ENCODE assay signal across 16 cellular contexts in the genomic region with DNA sequence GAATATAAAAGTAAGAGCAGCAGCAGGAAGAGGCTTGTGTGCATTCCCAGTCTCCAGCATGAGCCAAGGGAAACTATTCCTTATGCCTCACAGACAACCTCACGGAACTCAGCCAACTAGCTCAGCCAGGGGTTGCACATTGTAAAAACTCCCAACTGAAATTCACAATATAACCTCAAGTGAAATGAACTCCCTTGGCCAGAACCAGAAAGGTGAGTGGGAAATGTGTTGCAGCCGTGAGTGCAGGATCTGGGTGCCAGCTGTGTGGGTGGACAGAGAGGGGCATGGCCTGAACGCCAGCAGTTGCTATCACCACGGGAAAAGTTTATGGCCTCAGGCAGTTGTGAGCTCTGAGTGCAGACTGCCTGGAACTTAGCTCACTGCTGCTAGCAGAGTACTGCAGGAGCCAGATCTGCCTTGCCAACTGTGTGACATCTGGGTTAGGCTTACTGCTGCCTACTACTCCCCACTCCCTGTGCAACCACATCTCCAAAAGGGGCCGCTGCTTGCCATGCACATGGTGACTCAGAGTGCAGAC. TPM values are rescaled to one million over a fixed set of nuclear protein-coding genes. Genes with fewer than 3 reads are reported as not detected.
DNase-seq lines count a peak whose midpoint lies in the region; ATAC-seq and TF ChIP-seq lines count a peak whose summit lies in the region.
"Had no signal": no experiment of that assay in that cellular context is flagged by ENCODE, and none has a peak within 500 bp of the region (broad histone marks: within the 10 kb centered on the region; RNA-seq: fewer than 3 reads in every experiment).

No MANE protein-coding gene starts in this region.

- H3K27ac ChIP-seq in RWPE1: peak overlapping the region; percentile 57
- H3K27ac ChIP-seq in body of pancreas: no peak overlapping the region
- H3K27ac ChIP-seq: PC-9 had no signal

- no peak overlapping the region for H3K4me3 Mint-ChIP-seq in osteocyte (ENCODE audit: unreplicated experiment)
- H3K4me3 Mint-ChIP-seq: activated CD4-positive, alpha-beta T cell treated with anti-CD3 and anti-CD28 coated beads for 36 hours; activated naive CD8-positive, alpha-beta T cell had no signal

- H3K27ac Mint-ChIP-seq in osteocyte (ENCODE audit: unreplicated experiment): peak overlapping the region; percentile 31
- H3K27ac Mint-ChIP-seq: activated CD4-positive, alpha-beta T cell treated with anti-CD3 and anti-CD28 coated beads for 36 hours; activated naive CD8-positive, alpha-beta T cell had no signal

- peaks cover 4% of the 10 kb centered on the region for H3K9me3 Mint-ChIP-seq in osteocyte (ENCODE audit: unreplicated experiment)

- ATAC-seq in body of pancreas: no peak
- no peak for ATAC-seq in HG03045 (IDR thresholded peaks at IDR 0.05; ENCODE audit: unreplicated experiment)
- ATAC-seq: activated CD4-positive, alpha-beta T cell treated with anti-CD3 and anti-CD28 coated beads for 36 hours had no signal

- no peak for TF ChIP-seq POLR2A in body of pancreas (IDR thresholded peaks at IDR 0.05)

- no peaks in the 10 kb centered on the region for H3K36me3 Mint-ChIP-seq in osteocyte (ENCODE audit: unreplicated experiment)
- H3K36me3 Mint-ChIP-seq: activated naive CD8-positive, alpha-beta T cell had no signal

- H3K27me3 Mint-ChIP-seq in osteocyte (ENCODE audit: unreplicated experiment): peaks cover 5% of the 10 kb centered on the region

- no peaks in the 10 kb centered on the region for H3K4me1 ChIP-seq in body of pancreas

- POLR2A ChIA-PET in BJ (lab: Charles Lee) (no interaction called here), RWPE1 (lab: Yijun Ruan, JAX; ENCODE audit: low non-redundant PET) (interaction anchor here (0.6 kb wide), 1 partner anchor 104 kb away, joined by 3 read pairs; no protein-coding TSS in a partner anchor)

- TF ChIP-seq CTCF in BJ (IDR thresholded peaks at IDR 0.05; ENCODE audit: insufficient read depth, low read depth, low read length): no peak
- TF ChIP-seq CTCF in RWPE1 (conservative IDR thresholded peaks at IDR 0.05; ENCODE audit: low read depth): no peak
- no peak for TF ChIP-seq CTCF in osteocyte (IDR thresholded peaks at IDR 0.05)
- TF ChIP-seq CTCF in body of pancreas (IDR thresholded peaks at IDR 0.05): no peak

- H3K9me3 ChIP-seq in body of pancreas: no peaks in the 10 kb centered on the region

- H3K36me3 ChIP-seq in BJ (ENCODE audit: control insufficient read depth, insufficient read depth, low read length) (no peaks in the 10 kb centered on the region), body of pancreas (replicated peaks in 1 of 2; ENCODE audit: insufficient read depth in 1 of 2, low read depth in 2 of 2) (no peaks in the 10 kb centered on the region)

- CTCF ChIA-PET in BJ (lab: Yijun Ruan, JAX) (interaction anchor here (1.0 to 1.8 kb wide), 3 partner anchors 11 to 67 kb away, joined by 4 to 8 read pairs (median 4); no protein-coding TSS in a partner anchor), RWPE1 (lab: Yijun Ruan, JAX) (no interaction called here)

- H3K4me3 ChIP-seq in BJ (ENCODE audit: low read depth, low read length): no peak overlapping the region
- no peak overlapping the region for H3K4me3 ChIP-seq in body of pancreas
- H3K4me3 ChIP-seq: PC-9 had no signal

- peaks cover 3% of the 10 kb centered on the region for H3K4me1 Mint-ChIP-seq in osteocyte (ENCODE audit: unreplicated experiment)
- H3K4me1 Mint-ChIP-seq: activated CD4-positive, alpha-beta T cell treated with anti-CD3 and anti-CD28 coated beads for 36 hours had no signal

- DNase-seq in BJ (ENCODE audit: low read depth) (peak; percentile 73), RWPE1 (ENCODE audit: low spot score) (peak; percentile 20), fibroblast of peridontal ligament (ENCODE audit: extremely low read depth) (peak; percentile 9), osteocyte (ENCODE audit: extremely low spot score, unreplicated experiment) (no peak), body of pancreas (no peak)
- no peak for DNase-seq in activated CD4-positive, alpha-beta T cell treated with anti-CD3 and anti-CD28 coated beads for 48 hours
- DNase-seq in activated CD8-positive, alpha-beta memory T cell treated with anti-CD3 and anti-CD28 coated beads, Interleukin-2, amount 50 U/mL, for 48 hours: no peak
- DNase-seq: activated CD4-positive, alpha-beta T cell treated with anti-CD3 and anti-CD28 coated beads for 36 hours; COR-L47; midbrain; NCI-H1417 treated with DMSO at 0.1 percent for 48 hours; substantia nigra had no signal

- intact Hi-C loops in body of pancreas (cut with DNase I): no loop called here

- H3K27me3 ChIP-seq in BJ (ENCODE audit: control insufficient read depth, insufficient read depth, low read length) (no peaks in the 10 kb centered on the region), body of pancreas (no peaks in the 10 kb centered on the region)

- 28 to 39% methylated on average over 4 to 5 of the region's 5 CpGs for WGBS in body of pancreas, 2 donors

RNA-seq across cellular contexts. Expression of gene CLEC1A, which starts 2.3 kb away (rescaled TPM):
- polyA plus RNA-seq in BJ (2011; rRNA removed): 0.80 TPM in 2 replicates
- 0.28 TPM in 1 of 2 replicates, not detected in the other for polyA minus RNA-seq in BJ (2011; rRNA and poly(A)+ RNA removed)
- total RNA-seq in osteocyte: not detected in 2 replicates
- 1 to 10 TPM; 1.3 to 2.6 TPM for total RNA-seq in body of pancreas
- total RNA-seq: activated CD4-positive, alpha-beta T cell treated with anti-CD3 and anti-CD28 coated beads for 36 hours; epithelial cell of proximal tubule; PC-9 had no signal

RNA-seq across cellular contexts. Expression of gene CLEC7A, which starts 28.9 kb away (rescaled TPM):
- polyA plus RNA-seq in BJ (2011; rRNA removed): not detected in 2 replicates
- not detected in 2 replicates for polyA minus RNA-seq in BJ (2011; rRNA and poly(A)+ RNA removed)
- total RNA-seq in osteocyte (not detected in 2 replicates), body of pancreas (1 to 10 TPM in 1 of 2 donors, not detected in 1; 5.7 TPM)
- total RNA-seq: activated CD4-positive, alpha-beta T cell treated with anti-CD3 and anti-CD28 coated beads for 36 hours; epithelial cell of proximal tubule had no signal

Comparison
In these comparisons a context has a peak if more than half of its experiments do, and no peak if none do; other contexts are left out.
1. DNase-seq: peak in BJ (single experiment), RWPE1 (single experiment) and fibroblast of peridontal ligament (single experiment); none in osteocyte (single experiment), activated CD4-positive, alpha-beta T cell treated with anti-CD3 and anti-CD28 coated beads for 48 hours (single experiment), body of pancreas (0 of 4) and activated CD8-positive, alpha-beta memory T cell treated with anti-CD3 and anti-CD28 coated beads, Interleukin-2, amount 50 U/mL, for 48 hours (single experiment).